ENCODE assay signal across 27 cellular contexts in genomic region chr7:22187691-22188348, GRCh38.
"Had no signal": no experiment of that assay in that cellular context is flagged by ENCODE, and none has a peak within 500 bp of the region (broad histone marks: within the 10 kb centered on the region; RNA-seq: fewer than 3 reads in every experiment).

No MANE protein-coding gene starts in this region.

- DNase-seq: activated CD4-positive, alpha-beta memory T cell treated with anti-CD3 and anti-CD28 coated beads, Interleukin-2, amount 10 ng/mL, durations not matched to agents 7 days and 5 days; activated CD4-positive, alpha-beta T cell treated with anti-CD3 and anti-CD28 coated beads for 1 hour; activated CD4-positive, alpha-beta T cell treated with anti-CD3 and anti-CD28 coated beads for 4 hours; activated CD4-positive, alpha-beta T cell treated with anti-CD3 and anti-CD28 coated beads, Interleukin-2, amount 10 ng/mL, durations not matched to agents 7 days and 5 days; activated CD4-positive, alpha-beta T cell treated with anti-CD3 and anti-CD28 coated beads, Interleukin-2, amount 50 U/mL, for 4 hours; activated CD8-positive, alpha-beta memory T cell treated with anti-CD3 and anti-CD28 coated beads, Interleukin-2, amount 50 U/mL, for 48 hours; activated gamma-delta T cell; activated naive CD4-positive, alpha-beta T cell; activated naive CD4-positive, alpha-beta T cell treated with anti-CD3 and anti-CD28 coated beads, Interleukin-2, amount 10 ng/mL, durations not matched to agents 7 days and 5 days; activated naive CD8-positive, alpha-beta T cell treated with anti-CD3 and anti-CD28 coated beads, Interleukin-2, amount 10 ng/mL, durations not matched to agents 7 days and 5 days; activated T-cell treated with anti-CD3 and anti-CD28 coated beads for 4 hours; activated T-cell treated with anti-CD3 and anti-CD28 coated beads, Interleukin-2, amount 50 U/mL, for 24 hours; activated T-cell treated with anti-CD3 and anti-CD28 coated beads, Interleukin-2, amount 50 U/mL, for 72 hours; anterior cingulate cortex; caudate nucleus; colonic mucosa; effector memory CD4-positive, alpha-beta T cell; endodermal cell; foreskin fibroblast; heart left ventricle; T-helper 1 cell; T-helper 17 cell; T1000 had no signal

- H3K36me3 ChIP-seq: colonic mucosa had no signal

- ATAC-seq: activated naive CD4-positive, alpha-beta T cell treated with anti-CD3 and anti-CD28 coated beads, Interleukin-2, amount 50 U/mL, for 72 hours; activated T-cell treated with anti-CD3 and anti-CD28 coated beads, Interleukin-2, amount 50 U/mL, for 72 hours; esophagus mucosa; heart left ventricle; T-helper 17 cell had no signal

- H3K27me3 ChIP-seq: colonic mucosa had no signal

- H3K9me3 ChIP-seq: colonic mucosa, heart left ventricle had no signal

- H3K4me1 ChIP-seq: colonic mucosa had no signal

- H3K4me3 ChIP-seq: colonic mucosa, heart left ventricle had no signal

- H3K27ac ChIP-seq: colonic mucosa, heart left ventricle had no signal

- FAIRE-seq: astrocyte, frontal cortex had no signal
